ENCODE assay signal across 23 cellular contexts in the genomic region with DNA sequence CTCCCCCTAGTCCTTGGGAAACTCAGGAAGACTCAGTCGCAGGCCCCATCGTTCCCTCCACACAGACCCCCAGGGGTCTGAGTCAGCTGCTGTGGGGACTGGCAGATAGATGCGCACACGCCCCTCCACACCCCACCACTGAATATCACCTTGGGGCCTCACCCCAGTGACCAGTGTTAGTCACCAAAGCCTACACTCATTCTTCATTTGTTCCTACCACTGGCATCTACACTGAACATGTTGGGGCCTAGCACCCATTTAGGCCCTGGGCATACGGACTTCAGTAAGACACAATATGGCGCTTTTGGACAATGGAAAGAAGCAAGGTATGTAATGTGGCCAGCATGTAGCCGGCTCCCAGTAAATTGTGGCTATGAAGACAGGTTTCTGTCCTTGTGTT.
DNase-seq lines count a peak whose midpoint lies in the region; ATAC-seq, FAIRE-seq and TF ChIP-seq lines count a peak whose summit lies in the region.
"Had no signal": no experiment of that assay in that cellular context is flagged by ENCODE, and none has a peak within 500 bp of the region (broad histone marks: within the 10 kb centered on the region; RNA-seq: fewer than 3 reads in every experiment).

No MANE protein-coding gene starts in this region.

- no peaks in the 10 kb centered on the region for H3K36me3 Mint-ChIP-seq in activated naive CD8-positive, alpha-beta T cell treated with anti-CD3 and anti-CD28 coated beads, Interleukin-2, amount 50 U/mL, for 24 hours (ENCODE audit: low read depth)
- no peaks in the 10 kb centered on the region for H3K36me3 Mint-ChIP-seq in activated naive CD8-positive, alpha-beta T cell treated with anti-CD3 and anti-CD28 coated beads for 36 hours
- H3K36me3 Mint-ChIP-seq in type B pancreatic cell, result no peaks in the 10 kb centered on the region
- H3K36me3 Mint-ChIP-seq: CD4-positive, alpha-beta memory T cell had no signal

- DNase-seq in activated naive CD8-positive, alpha-beta T cell treated with anti-CD3 and anti-CD28 coated beads, Interleukin-2, amount 50 U/mL, for 24 hours, result no peak
- DNase-seq in activated naive CD8-positive, alpha-beta T cell treated with anti-CD3 and anti-CD28 coated beads for 36 hours, result no peak
- DNase-seq in bronchial epithelial cell (ENCODE audit: low read depth), result peak; percentile 65
- DNase-seq in type B pancreatic cell (ENCODE audit: extremely low spot score, unreplicated experiment), result peak; percentile 57
- DNase-seq in activated CD4-positive, alpha-beta T cell treated with anti-CD3 and anti-CD28 coated beads for 4 hours, result no peak
- no peak for DNase-seq in NCI-H524 (lab: John Stamatoyannopoulos, UW)
- DNase-seq: Caco-2; CD4-positive, alpha-beta memory T cell; DMS 273 treated with DMSO at 0.1 percent for 48 hours; DMS79 treated with DMSO at 0.1 percent for 48 hours; GM23248; HCEC 1CT; IMR-90; NCI-H1105; NCI-H146; NCI-H2081; NCI-H2171 treated with DMSO at 0.1 percent for 48 hours; NCI-H526; Right ventricle myocardium superior had no signal

- no peak overlapping the region for H3K4me3 Mint-ChIP-seq in activated naive CD8-positive, alpha-beta T cell treated with anti-CD3 and anti-CD28 coated beads, Interleukin-2, amount 50 U/mL, for 24 hours
- H3K4me3 Mint-ChIP-seq in activated naive CD8-positive, alpha-beta T cell treated with anti-CD3 and anti-CD28 coated beads for 36 hours, result no peak overlapping the region
- no peak overlapping the region for H3K4me3 Mint-ChIP-seq in type B pancreatic cell
- H3K4me3 Mint-ChIP-seq: CD4-positive, alpha-beta memory T cell had no signal

- H3K27me3 Mint-ChIP-seq in activated naive CD8-positive, alpha-beta T cell treated with anti-CD3 and anti-CD28 coated beads, Interleukin-2, amount 50 U/mL, for 24 hours, result no peaks in the 10 kb centered on the region
- H3K27me3 Mint-ChIP-seq in activated naive CD8-positive, alpha-beta T cell treated with anti-CD3 and anti-CD28 coated beads for 36 hours, result no peaks in the 10 kb centered on the region
- H3K27me3 Mint-ChIP-seq in type B pancreatic cell, result no peaks in the 10 kb centered on the region
- H3K27me3 Mint-ChIP-seq: CD4-positive, alpha-beta memory T cell had no signal

- peak; percentile 24 for ATAC-seq in activated naive CD8-positive, alpha-beta T cell treated with anti-CD3 and anti-CD28 coated beads, Interleukin-2, amount 50 U/mL, for 24 hours
- ATAC-seq in esophagus mucosa (peak; percentile 90), HG03342 (IDR thresholded peaks at IDR 0.05; ENCODE audit: unreplicated experiment) (no peak)

- H3K36me3 ChIP-seq in bronchial epithelial cell (ENCODE audit: control insufficient read depth, insufficient read depth, low read length), result no peaks in the 10 kb centered on the region
- H3K36me3 ChIP-seq: BLaER1 treated with 17β-estradiol and CSF1 and Interleukin-3, amounts not matched to agents 10 nM and 100 nM had no signal

- H3K27me3 ChIP-seq in bronchial epithelial cell (ENCODE audit: control insufficient read depth, insufficient read depth, low read length), result no peaks in the 10 kb centered on the region

- no peak overlapping the region for H3K4me3 ChIP-seq in bronchial epithelial cell (ENCODE audit: low read depth, low read length)
- H3K4me3 ChIP-seq: BLaER1 treated with 17β-estradiol and CSF1 and Interleukin-3, amounts not matched to agents 10 nM and 100 nM; GM23248 had no signal

- no peak for TF ChIP-seq CTCF in bronchial epithelial cell (IDR thresholded peaks at IDR 0.05; ENCODE audit: insufficient read depth, low read length, severe bottlenecking)
- no peak for TF ChIP-seq CTCF in type B pancreatic cell (conservative IDR thresholded peaks at IDR 0.05)

- H3K27ac Mint-ChIP-seq in activated naive CD8-positive, alpha-beta T cell treated with anti-CD3 and anti-CD28 coated beads, Interleukin-2, amount 50 U/mL, for 24 hours, result no peak overlapping the region
- H3K27ac Mint-ChIP-seq in activated naive CD8-positive, alpha-beta T cell treated with anti-CD3 and anti-CD28 coated beads for 36 hours, result no peak overlapping the region
- H3K27ac Mint-ChIP-seq in type B pancreatic cell, result no peak overlapping the region
- H3K27ac Mint-ChIP-seq: CD4-positive, alpha-beta memory T cell had no signal

- H3K4me1 Mint-ChIP-seq in activated naive CD8-positive, alpha-beta T cell treated with anti-CD3 and anti-CD28 coated beads, Interleukin-2, amount 50 U/mL, for 24 hours, result no peaks in the 10 kb centered on the region
- H3K4me1 Mint-ChIP-seq in activated naive CD8-positive, alpha-beta T cell treated with anti-CD3 and anti-CD28 coated beads for 36 hours, result no peaks in the 10 kb centered on the region
- H3K4me1 Mint-ChIP-seq in type B pancreatic cell (ENCODE audit: unreplicated experiment), result peaks cover 8% of the 10 kb centered on the region
- H3K4me1 Mint-ChIP-seq: CD4-positive, alpha-beta memory T cell had no signal

- no peak for FAIRE-seq in bronchial epithelial cell (lab: Jason Lieb, UNC)
- FAIRE-seq: GM12891 had no signal

- H3K9me3 Mint-ChIP-seq in activated naive CD8-positive, alpha-beta T cell treated with anti-CD3 and anti-CD28 coated beads, Interleukin-2, amount 50 U/mL, for 24 hours, result no peaks in the 10 kb centered on the region
- no peaks in the 10 kb centered on the region for H3K9me3 Mint-ChIP-seq in activated naive CD8-positive, alpha-beta T cell treated with anti-CD3 and anti-CD28 coated beads for 36 hours
- no peaks in the 10 kb centered on the region for H3K9me3 Mint-ChIP-seq in type B pancreatic cell
- H3K9me3 Mint-ChIP-seq: CD4-positive, alpha-beta memory T cell had no signal

Comparison
In these comparisons a context has a peak if more than half of its experiments do, and no peak if none do; other contexts are left out.
1. DNase-seq: peak in bronchial epithelial cell (single experiment) and type B pancreatic cell (single experiment); none in activated naive CD8-positive, alpha-beta T cell treated with anti-CD3 and anti-CD28 coated beads, Interleukin-2, amount 50 U/mL, for 24 hours (single experiment), activated naive CD8-positive, alpha-beta T cell treated with anti-CD3 and anti-CD28 coated beads for 36 hours (single experiment), activated CD4-positive, alpha-beta T cell treated with anti-CD3 and anti-CD28 coated beads for 4 hours (0 of 2) and NCI-H524 (0 of 2).